1 cellular context compared by ENCODE assay signal in genomic region chr5:171433352-171433698, GRCh38.
TF ChIP-seq lines count a peak whose summit lies in the region.

No MANE protein-coding gene starts in this region.

TF ChIP-seq in HepG2, 621 proteins besides CTCF, POLR2A, EP300 and RAD21:
- TF ChIP-seq THAP8 (CRISPR knock-in tag; IDR thresholded peaks at IDR 0.05; ENCODE audit: borderline replicate concordance) (no peak), CBX1 (IDR thresholded peaks at IDR 0.05; ENCODE audit: low read depth) (no peak), RNF2 (conservative IDR thresholded peaks at IDR 0.05; ENCODE audit: low read depth) (no peak), GABPA (IDR thresholded peaks at IDR 0.05; ENCODE audit: low read depth, low read length) (peak; percentile 28; the same call in 1 of the 2 replicates), GABPA (CRISPR knock-in tag; IDR thresholded peaks at IDR 0.05; ENCODE audit: low read depth) (peak; percentile 62; the same call in 1 of the 2 replicates), MTA3 (CRISPR knock-in tag; IDR thresholded peaks at IDR 0.05) (no peak), ETV5 (CRISPR knock-in tag; IDR thresholded peaks at IDR 0.05; ENCODE audit: borderline replicate concordance) (peak; percentile 15; the same call in 1 of the 2 replicates), TFDP1 (CRISPR knock-in tag; IDR thresholded peaks at IDR 0.05; ENCODE audit: borderline replicate concordance) (no peak), KAT2B (IDR thresholded peaks at IDR 0.05; ENCODE audit: borderline replicate concordance, low read depth, low read length) (no peak), RAD51 (IDR thresholded peaks at IDR 0.05; ENCODE audit: borderline replicate concordance) (no peak), NR2F1 (CRISPR knock-in tag; IDR thresholded peaks at IDR 0.05) (0 out of 4 replicates have a peak, but pooled peaks of 1 of the 2 experiments have one; percentile 13), HIVEP1 (CRISPR knock-in tag; IDR thresholded peaks at IDR 0.05) (no peak), MYNN (CRISPR knock-in tag; IDR thresholded peaks at IDR 0.05; ENCODE audit: low read depth) (no peak), ZC3H13 (CRISPR knock-in tag; IDR thresholded peaks at IDR 0.05) (no peak), EZH2 (conservative IDR thresholded peaks at IDR 0.05; ENCODE audit: low read depth, low read length) (no peak), BORCS8-MEF2B (CRISPR knock-in tag; IDR thresholded peaks at IDR 0.05) (no peak), CREM (IDR thresholded peaks at IDR 0.05) (no peak), CREM (CRISPR knock-in tag; IDR thresholded peaks at IDR 0.05) (no peak), HNRNPH1 (optimal IDR thresholded peaks at IDR 0.05; ENCODE audit: low read depth, low read length) (no peak), ZNF605 (CRISPR knock-in tag; IDR thresholded peaks at IDR 0.05) (no peak), NR2F2 (IDR thresholded peaks at IDR 0.05; ENCODE audit: borderline replicate concordance, low read depth) (no peak), SNAPC5 (CRISPR knock-in tag; IDR thresholded peaks at IDR 0.05; ENCODE audit: borderline replicate concordance) (no peak), IRX3 (CRISPR knock-in tag; IDR thresholded peaks at IDR 0.05; ENCODE audit: borderline replicate concordance, low read depth) (no peak), NR2F6 (IDR thresholded peaks at IDR 0.05) (peak; percentile 44; the same call in 1 of the 2 replicates), NR2F6 (CRISPR knock-in tag; IDR thresholded peaks at IDR 0.05) (peak; percentile 37; the same call in 1 of the 2 replicates), ASH2L (IDR thresholded peaks at IDR 0.05; ENCODE audit: insufficient read length, low read depth, low read length) (no peak), GATA4 (IDR thresholded peaks at IDR 0.05; ENCODE audit: borderline replicate concordance, low read depth) (no peak), BCL6 (CRISPR knock-in tag; IDR thresholded peaks at IDR 0.05) (peak; percentile 56), ZBTB46 (CRISPR knock-in tag; IDR thresholded peaks at IDR 0.05; ENCODE audit: borderline replicate concordance) (no peak), ZNF691 (CRISPR knock-in tag; IDR thresholded peaks at IDR 0.05; ENCODE audit: borderline replicate concordance, low read depth) (no peak), SRSF9 (IDR thresholded peaks at IDR 0.05; ENCODE audit: borderline replicate concordance, insufficient read depth, low read depth, low read length, poor library complexity, severe bottlenecking) (no peak), MBD4 (IDR thresholded peaks at IDR 0.05; ENCODE audit: borderline replicate concordance, low read length) (no peak), ZNF34 (CRISPR knock-in tag; IDR thresholded peaks at IDR 0.05; ENCODE audit: borderline replicate concordance) (no peak), TARDBP (CRISPR knock-in tag; IDR thresholded peaks at IDR 0.05) (no peak), MTF1 (CRISPR knock-in tag; IDR thresholded peaks at IDR 0.05) (no peak), ZFP37 (CRISPR knock-in tag; IDR thresholded peaks at IDR 0.05; ENCODE audit: borderline replicate concordance) (no peak), SIN3A (IDR thresholded peaks at IDR 0.05; ENCODE audit: borderline replicate concordance, low read depth, low read length) (no peak), ZNF501 (CRISPR knock-in tag; IDR thresholded peaks at IDR 0.05) (no peak), GABPB1 (CRISPR knock-in tag; IDR thresholded peaks at IDR 0.05) (0 out of 2 replicates have a peak, but pooled peaks have one; percentile 25), ZNF281 (CRISPR knock-in tag; IDR thresholded peaks at IDR 0.05; ENCODE audit: borderline replicate concordance) (0 out of 2 replicates have a peak, but pooled peaks have one; percentile 27), GLI4 (CRISPR knock-in tag; IDR thresholded peaks at IDR 0.05; ENCODE audit: borderline replicate concordance) (no peak), USF2 (IDR thresholded peaks at IDR 0.05; ENCODE audit: low read depth, low read length) (no peak), USF2 (CRISPR knock-in tag; IDR thresholded peaks at IDR 0.05; ENCODE audit: borderline replicate concordance) (no peak), THAP9 (CRISPR knock-in tag; IDR thresholded peaks at IDR 0.05; ENCODE audit: borderline replicate concordance) (no peak), ZNF460 (CRISPR knock-in tag; IDR thresholded peaks at IDR 0.05; ENCODE audit: borderline replicate concordance) (no peak), NR2C2 (CRISPR knock-in tag; IDR thresholded peaks at IDR 0.05; ENCODE audit: borderline replicate concordance) (peak; percentile 75), MEF2D (CRISPR knock-in tag; IDR thresholded peaks at IDR 0.05) (no peak), HOXA5 (CRISPR knock-in tag; IDR thresholded peaks at IDR 0.05) (no peak), ZBTB3 (CRISPR knock-in tag; IDR thresholded peaks at IDR 0.05; ENCODE audit: borderline replicate concordance, low read depth) (no peak), MED13 (CRISPR knock-in tag; IDR thresholded peaks at IDR 0.05) (no peak), HHEX (CRISPR knock-in tag; IDR thresholded peaks at IDR 0.05) (no peak), ZNF776 (CRISPR knock-in tag; IDR thresholded peaks at IDR 0.05) (no peak), ZNF430 (CRISPR knock-in tag; IDR thresholded peaks at IDR 0.05) (no peak), FOXJ3 (CRISPR knock-in tag; IDR thresholded peaks at IDR 0.05; ENCODE audit: borderline replicate concordance) (no peak), ZNF446 (CRISPR knock-in tag; IDR thresholded peaks at IDR 0.05) (no peak)
